ENCODE assay signal across 1 cellular context in the genomic region with DNA sequence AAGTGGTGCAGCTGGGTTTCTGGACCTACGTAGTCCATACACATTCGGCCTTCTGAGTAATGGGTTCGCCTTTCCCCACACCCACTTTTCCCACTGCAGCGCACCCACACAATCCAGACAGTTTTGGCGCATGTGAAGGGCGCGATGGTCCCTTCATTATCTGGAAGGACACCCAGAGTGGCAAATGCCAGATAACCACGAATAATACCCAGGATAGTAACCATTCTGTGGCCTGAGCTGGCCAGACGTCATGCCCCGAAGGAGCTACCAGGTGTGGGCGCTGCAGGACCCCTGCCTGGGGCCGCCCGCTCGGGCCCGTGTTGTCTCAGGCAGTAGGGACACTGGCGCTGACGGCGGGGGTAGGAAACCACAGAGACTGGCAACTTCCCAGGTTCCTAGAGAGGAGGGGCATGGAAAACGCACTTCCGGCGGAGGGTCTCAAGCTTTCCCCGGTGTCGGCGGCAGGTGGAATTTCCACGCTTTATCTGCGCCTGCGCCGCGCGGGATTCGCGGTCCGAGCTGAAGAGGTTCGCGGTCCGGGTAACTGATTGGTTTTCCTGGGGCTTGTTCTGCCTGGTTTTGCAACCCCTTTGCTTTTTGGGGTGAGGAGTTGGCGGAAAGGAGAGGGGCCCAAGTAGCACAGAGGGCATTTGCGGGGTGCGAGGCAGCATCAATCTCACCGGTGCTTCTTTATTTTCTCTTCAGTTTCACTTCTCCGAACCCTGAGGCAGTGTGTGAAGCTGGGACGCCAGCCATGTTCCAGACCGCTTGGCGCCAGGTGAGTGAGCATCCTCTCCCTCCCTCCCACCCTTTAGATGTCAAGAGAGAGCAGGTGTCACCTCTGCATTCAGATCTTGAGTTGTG.
TF ChIP-seq lines count a peak whose summit lies in the region.

Gene ZNF620, plus strand, starts transcription at position 441 of the 864 bp plus-strand sequence. Its CDS starts 314 bp downstream, at position 755.

TF ChIP-seq in HepG2, 621 proteins besides CTCF, POLR2A, EP300 and RAD21 (continued from another document and continues in another):
- no peak for TF ChIP-seq HMG20B (CRISPR knock-in tag; conservative IDR thresholded peaks at IDR 0.05)
- TF ChIP-seq KLF13 (CRISPR knock-in tag; IDR thresholded peaks at IDR 0.05), result no peak
- no peak for TF ChIP-seq SIN3A (IDR thresholded peaks at IDR 0.05; ENCODE audit: borderline replicate concordance, low read depth, low read length)
- no peak for TF ChIP-seq ZNF597 (CRISPR knock-in tag; IDR thresholded peaks at IDR 0.05)
- TF ChIP-seq GMEB1 (CRISPR knock-in tag; IDR thresholded peaks at IDR 0.05; ENCODE audit: borderline replicate concordance), result peak; percentile 80; the same call in 1 of the 2 replicates
- no peak for TF ChIP-seq JUNB (CRISPR knock-in tag; IDR thresholded peaks at IDR 0.05; ENCODE audit: borderline replicate concordance)
- TF ChIP-seq ZNF687 (CRISPR knock-in tag; IDR thresholded peaks at IDR 0.05), result peak; percentile 92
- TF ChIP-seq, protein P1, sequence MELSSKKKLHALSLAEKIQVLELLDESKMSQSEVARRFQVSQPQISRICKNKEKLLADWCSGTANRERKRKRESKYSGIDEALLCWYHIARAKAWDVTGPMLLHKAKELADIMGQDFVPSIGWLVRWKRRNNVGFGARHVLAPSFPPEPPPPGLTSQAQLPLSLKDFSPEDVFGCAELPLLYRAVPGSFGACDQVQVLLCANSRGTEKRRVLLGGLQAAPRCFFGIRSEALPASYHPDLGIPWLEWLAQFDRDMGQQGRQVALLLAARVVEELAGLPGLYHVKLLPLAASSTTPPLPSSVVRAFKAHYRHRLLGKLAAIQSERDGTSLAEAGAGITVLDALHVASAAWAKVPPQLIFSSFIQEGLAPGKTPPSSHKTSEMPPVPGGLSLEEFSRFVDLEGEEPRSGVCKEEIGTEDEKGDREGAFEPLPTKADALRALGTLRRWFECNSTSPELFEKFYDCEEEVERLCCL (CRISPR knock-in tag; IDR thresholded peaks at IDR 0.05; ENCODE audit: borderline replicate concordance), result no peak
- no peak for TF ChIP-seq RFX3 (CRISPR knock-in tag; IDR thresholded peaks at IDR 0.05)
- TF ChIP-seq, protein P2, sequence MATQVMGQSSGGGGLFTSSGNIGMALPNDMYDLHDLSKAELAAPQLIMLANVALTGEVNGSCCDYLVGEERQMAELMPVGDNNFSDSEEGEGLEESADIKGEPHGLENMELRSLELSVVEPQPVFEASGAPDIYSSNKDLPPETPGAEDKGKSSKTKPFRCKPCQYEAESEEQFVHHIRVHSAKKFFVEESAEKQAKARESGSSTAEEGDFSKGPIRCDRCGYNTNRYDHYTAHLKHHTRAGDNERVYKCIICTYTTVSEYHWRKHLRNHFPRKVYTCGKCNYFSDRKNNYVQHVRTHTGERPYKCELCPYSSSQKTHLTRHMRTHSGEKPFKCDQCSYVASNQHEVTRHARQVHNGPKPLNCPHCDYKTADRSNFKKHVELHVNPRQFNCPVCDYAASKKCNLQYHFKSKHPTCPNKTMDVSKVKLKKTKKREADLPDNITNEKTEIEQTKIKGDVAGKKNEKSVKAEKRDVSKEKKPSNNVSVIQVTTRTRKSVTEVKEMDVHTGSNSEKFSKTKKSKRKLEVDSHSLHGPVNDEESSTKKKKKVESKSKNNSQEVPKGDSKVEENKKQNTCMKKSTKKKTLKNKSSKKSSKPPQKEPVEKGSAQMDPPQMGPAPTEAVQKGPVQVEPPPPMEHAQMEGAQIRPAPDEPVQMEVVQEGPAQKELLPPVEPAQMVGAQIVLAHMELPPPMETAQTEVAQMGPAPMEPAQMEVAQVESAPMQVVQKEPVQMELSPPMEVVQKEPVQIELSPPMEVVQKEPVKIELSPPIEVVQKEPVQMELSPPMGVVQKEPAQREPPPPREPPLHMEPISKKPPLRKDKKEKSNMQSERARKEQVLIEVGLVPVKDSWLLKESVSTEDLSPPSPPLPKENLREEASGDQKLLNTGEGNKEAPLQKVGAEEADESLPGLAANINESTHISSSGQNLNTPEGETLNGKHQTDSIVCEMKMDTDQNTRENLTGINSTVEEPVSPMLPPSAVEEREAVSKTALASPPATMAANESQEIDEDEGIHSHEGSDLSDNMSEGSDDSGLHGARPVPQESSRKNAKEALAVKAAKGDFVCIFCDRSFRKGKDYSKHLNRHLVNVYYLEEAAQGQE (IDR thresholded peaks at IDR 0.05; ENCODE audit: borderline replicate concordance in 1 of 2, low read depth in 1 of 2, low read length in 2 of 2), result no peak
- TF ChIP-seq HNRNPUL1 (IDR thresholded peaks at IDR 0.05; ENCODE audit: low read depth, low read length), result no peak
- TF ChIP-seq KLF15 (CRISPR knock-in tag; IDR thresholded peaks at IDR 0.05; ENCODE audit: borderline replicate concordance), result no peak
- peak; percentile 61; the same call in 1 of the 2 replicates for TF ChIP-seq ATF2 (CRISPR knock-in tag; IDR thresholded peaks at IDR 0.05)
- peak; percentile 92 for TF ChIP-seq GATAD1 (CRISPR knock-in tag; IDR thresholded peaks at IDR 0.05)
- TF ChIP-seq CBX2 (IDR thresholded peaks at IDR 0.05; ENCODE audit: low read depth, low read length), result no peak
- no peak for TF ChIP-seq CBX2 (CRISPR knock-in tag; IDR thresholded peaks at IDR 0.05; ENCODE audit: low read depth)
- no peak for TF ChIP-seq ZNF264 (CRISPR knock-in tag; IDR thresholded peaks at IDR 0.05)
- no peak for TF ChIP-seq STAT5B (CRISPR knock-in tag; IDR thresholded peaks at IDR 0.05)
- peak; percentile 28; the same call in 1 of the 2 replicates for TF ChIP-seq ZNF547 (CRISPR knock-in tag; IDR thresholded peaks at IDR 0.05)
- no peak for TF ChIP-seq TCF7 (IDR thresholded peaks at IDR 0.05; ENCODE audit: low read depth)
- no peak for TF ChIP-seq ZNF564 (CRISPR knock-in tag; IDR thresholded peaks at IDR 0.05)
- no peak; the same call in 1 of the 2 replicates for TF ChIP-seq NCOR1 (IDR thresholded peaks at IDR 0.05; ENCODE audit: borderline replicate concordance, low read length)
- TF ChIP-seq ZNF790 (CRISPR knock-in tag; IDR thresholded peaks at IDR 0.05; ENCODE audit: borderline replicate concordance), result no peak
- TF ChIP-seq KDM6A (CRISPR knock-in tag; IDR thresholded peaks at IDR 0.05; ENCODE audit: low read depth), result no peak
- TF ChIP-seq ZEB1 (IDR thresholded peaks at IDR 0.05; ENCODE audit: insufficient replicate concordance, low read depth), result peak; percentile 51
- TF ChIP-seq MED13 (CRISPR knock-in tag; IDR thresholded peaks at IDR 0.05), result no peak
- TF ChIP-seq, protein P3, sequence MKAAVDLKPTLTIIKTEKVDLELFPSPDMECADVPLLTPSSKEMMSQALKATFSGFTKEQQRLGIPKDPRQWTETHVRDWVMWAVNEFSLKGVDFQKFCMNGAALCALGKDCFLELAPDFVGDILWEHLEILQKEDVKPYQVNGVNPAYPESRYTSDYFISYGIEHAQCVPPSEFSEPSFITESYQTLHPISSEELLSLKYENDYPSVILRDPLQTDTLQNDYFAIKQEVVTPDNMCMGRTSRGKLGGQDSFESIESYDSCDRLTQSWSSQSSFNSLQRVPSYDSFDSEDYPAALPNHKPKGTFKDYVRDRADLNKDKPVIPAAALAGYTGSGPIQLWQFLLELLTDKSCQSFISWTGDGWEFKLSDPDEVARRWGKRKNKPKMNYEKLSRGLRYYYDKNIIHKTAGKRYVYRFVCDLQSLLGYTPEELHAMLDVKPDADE (CRISPR knock-in tag; IDR thresholded peaks at IDR 0.05), result no peak
- TF ChIP-seq GABPB1 (CRISPR knock-in tag; IDR thresholded peaks at IDR 0.05), result peak; percentile 97
- no peak for TF ChIP-seq ZNF383 (CRISPR knock-in tag; IDR thresholded peaks at IDR 0.05; ENCODE audit: borderline replicate concordance)
- TF ChIP-seq ZNF782 (CRISPR knock-in tag; IDR thresholded peaks at IDR 0.05; ENCODE audit: borderline replicate concordance), result peak; percentile 97; the same call in 1 of the 2 replicates
- TF ChIP-seq, protein P4, sequence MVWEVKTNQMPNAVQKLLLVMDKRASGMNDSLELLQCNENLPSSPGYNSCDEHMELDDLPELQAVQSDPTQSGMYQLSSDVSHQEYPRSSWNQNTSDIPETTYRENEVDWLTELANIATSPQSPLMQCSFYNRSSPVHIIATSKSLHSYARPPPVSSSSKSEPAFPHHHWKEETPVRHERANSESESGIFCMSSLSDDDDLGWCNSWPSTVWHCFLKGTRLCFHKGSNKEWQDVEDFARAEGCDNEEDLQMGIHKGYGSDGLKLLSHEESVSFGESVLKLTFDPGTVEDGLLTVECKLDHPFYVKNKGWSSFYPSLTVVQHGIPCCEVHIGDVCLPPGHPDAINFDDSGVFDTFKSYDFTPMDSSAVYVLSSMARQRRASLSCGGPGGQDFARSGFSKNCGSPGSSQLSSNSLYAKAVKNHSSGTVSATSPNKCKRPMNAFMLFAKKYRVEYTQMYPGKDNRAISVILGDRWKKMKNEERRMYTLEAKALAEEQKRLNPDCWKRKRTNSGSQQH (CRISPR knock-in tag; IDR thresholded peaks at IDR 0.05; ENCODE audit: low read depth), result no peak
- 0 out of 2 replicates have a peak, but pooled peaks have one; percentile 74 for TF ChIP-seq PRDM10 (CRISPR knock-in tag; IDR thresholded peaks at IDR 0.05; ENCODE audit: low read depth)
- 0 out of 2 replicates have a peak, but pooled peaks have one; percentile 53 for TF ChIP-seq CCDC6 (CRISPR knock-in tag; IDR thresholded peaks at IDR 0.05)
